ENCODE assay signal across 25 cellular contexts in the genomic region with DNA sequence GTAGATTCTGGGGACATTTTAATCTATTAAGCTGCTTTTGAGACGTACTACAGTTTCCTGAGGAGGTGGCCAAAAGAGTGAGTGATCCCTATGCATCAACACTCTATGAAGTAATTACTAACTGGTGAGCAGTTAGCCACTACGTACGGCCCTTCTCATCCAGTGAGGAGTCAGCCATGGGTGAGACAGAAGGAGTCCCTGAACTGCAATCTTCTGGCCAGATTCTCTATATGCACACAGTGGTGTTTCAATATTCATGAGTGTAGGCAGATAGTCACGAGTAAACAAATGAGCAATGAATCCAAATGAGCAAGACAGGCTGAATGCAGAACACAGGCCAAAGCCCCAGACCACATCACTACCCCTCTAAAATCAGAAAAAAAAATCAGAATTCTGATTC. TPM values are rescaled to one million over a fixed set of nuclear protein-coding genes. Genes with fewer than 3 reads are reported as not detected.
A peak's percentile ranks its signal among the peaks of the same experiment; 100 is the strongest.
DNase-seq lines count a peak whose midpoint lies in the region; ATAC-seq, FAIRE-seq and TF ChIP-seq lines count a peak whose summit lies in the region.
"Had no signal": no experiment of that assay in that cellular context is flagged by ENCODE, and none has a peak within 500 bp of the region (broad histone marks: within the 10 kb centered on the region; RNA-seq: fewer than 3 reads in every experiment).

No MANE protein-coding gene starts in this region.

- H3K27me3 ChIP-seq in GM12878 (replicated peaks in 1 of 2; ENCODE audit: control insufficient read depth in 2 of 2, insufficient read depth in 2 of 2, low read length in 1 of 2), result no peaks in the 10 kb centered on the region; a peak in 2 of 4 replicates
- H3K27me3 ChIP-seq in body of pancreas, result no peaks in the 10 kb centered on the region

- WGBS in GM12878 (ENCODE audit: insufficient coverage, insufficient replicate concordance, low lambda C conversion rate, missing lambda C conversion rate), result 25% methylated on average over 4 of the region's 4 CpGs
- 86 to 96% methylated on average over 4 of the region's 4 CpGs for WGBS in body of pancreas, 2 donors

- SMC1A ChIA-PET in GM12878 (lab: Charles Lee; ENCODE audit: uncharacterized antibody, unreplicated experiment), result interaction anchor here (1.6 kb wide), 1 partner anchor 39 kb away, joined by 6 read pairs; no protein-coding TSS in a partner anchor

- no peak overlapping the region for H2AFZ ChIP-seq in GM12878 (ENCODE audit: control insufficient read depth, low read depth, low read length)

- H3K36me3 ChIP-seq in GM12878 (ENCODE audit: control insufficient read depth in 2 of 2, insufficient read depth in 2 of 2, low read length in 1 of 2), result no peaks in the 10 kb centered on the region
- no peaks in the 10 kb centered on the region for H3K36me3 ChIP-seq in body of pancreas (replicated peaks in 1 of 2; ENCODE audit: insufficient read depth in 1 of 2, low read depth in 2 of 2)

- H3K4me3 ChIP-seq in GM12878, result no peak overlapping the region
- H3K4me3 ChIP-seq in body of pancreas, result no peak overlapping the region

- H3K9me3 ChIP-seq in GM12878 (replicated peaks; ENCODE audit: control insufficient read depth, insufficient read depth, low read length) (no peaks in the 10 kb centered on the region), body of pancreas (no peaks in the 10 kb centered on the region)

- CTCF ChIA-PET in GM12878 (lab: Yijun Ruan, JAX), result interaction anchor here (1.0 to 1.5 kb wide), 2 partner anchors 9 to 33 kb away, joined by 3 read pairs; no protein-coding TSS in a partner anchor

- no peak for FAIRE-seq in GM12878 (lab: Jason Lieb, UNC)
- FAIRE-seq: GM19239, RCC 7860 had no signal

- TF ChIP-seq EP300 in GM12878 (IDR thresholded peaks at IDR 0.05; ENCODE audit: borderline replicate concordance in 1 of 2, control insufficient read depth in 1 of 2, low read depth in 2 of 2, low read length in 2 of 2), result no peak

- DNase-seq in Ammon's horn (ENCODE audit: low spot score), result peak; percentile 17
- DNase-seq in NCI-H526 (lab: John Stamatoyannopoulos, UW), result peak; percentile 41 to 72
- DNase-seq in GM12878 (ENCODE audit: low read depth, low spot score), result no peak
- DNase-seq in medulla oblongata (ENCODE audit: extremely low spot score), result peak; percentile 17
- no peak for DNase-seq in DMS 273 treated with DMSO at 0.1 percent for 48 hours (lab: John Stamatoyannopoulos, UW)
- DNase-seq in body of pancreas, result no peak
- DNase-seq: 8988T; AML-193; CD8-positive, alpha-beta memory T cell; DMS53; GF-D8; H7; HFFc6; Karpas-422; NCI-H1417 treated with DMSO at 0.1 percent for 48 hours; NCI-H187 treated with DMSO at 0.1 percent for 48 hours; NCI-H2107; NCI-H774; NK-92 treated with Interleukin-12 subunit alpha and Interleukin-12 subunit beta, amount 100 ng/mL, for 24 hours; Right ventricle myocardium superior had no signal

- H3K79me2 ChIP-seq in GM12878 (ENCODE audit: control insufficient read depth, insufficient read depth, low read length), result no peaks in the 10 kb centered on the region

- no TSS peak for BruUV-seq in GM12878 (replicated peaks; lab: Mats Ljungman, UMichigan)

- H3K4me1 ChIP-seq in GM12878 (ENCODE audit: control insufficient read depth, insufficient read depth, low read length) (peaks cover 4% of the 10 kb centered on the region; the same call in 1 of the 2 replicates), body of pancreas (peaks cover 15% of the 10 kb centered on the region)

- H4K20me1 ChIP-seq in GM12878 (ENCODE audit: control insufficient read depth, insufficient read depth), result no peaks in the 10 kb centered on the region

- H3K4me2 ChIP-seq in GM12878 (ENCODE audit: control insufficient read depth, insufficient read depth), result no peak overlapping the region

- no peak overlapping the region for H3K9ac ChIP-seq in GM12878 (ENCODE audit: control insufficient read depth, insufficient read depth, low read length)

- ATAC-seq in GM12878 (no peak), HG03378 (IDR thresholded peaks at IDR 0.05; ENCODE audit: unreplicated experiment) (no peak), GM21576 (IDR thresholded peaks at IDR 0.05; ENCODE audit: unreplicated experiment) (no peak), body of pancreas (no peak)

- TF ChIP-seq RAD21 in GM12878 (IDR thresholded peaks at IDR 0.05; ENCODE audit: insufficient read depth, low read depth, low read length), result no peak

- POLR2A ChIA-PET in GM12878 (lab: Charles Lee), result no interaction called here

- H3K27ac ChIP-seq in GM12878 (ENCODE audit: control insufficient read depth, insufficient read depth) (no peak overlapping the region), body of pancreas (no peak overlapping the region)
- H3K27ac ChIP-seq: C4-2B had no signal

- TF ChIP-seq POLR2A in GM12878 (IDR thresholded peaks at IDR 0.05; ENCODE audit: low read depth, low read length) (no peak), body of pancreas (IDR thresholded peaks at IDR 0.05) (no peak)

- intact Hi-C loops in GM12878 (cut with micrococcal nuclease; ENCODE audit: unreplicated experiment) (no loop called here), body of pancreas (cut with DNase I) (no loop called here)

- no peak for TF ChIP-seq CTCF in GM12878 (IDR thresholded peaks at IDR 0.05 in 2 of 3, conservative IDR thresholded peaks at IDR 0.05 in 1 of 3; ENCODE audit: control insufficient read depth in 2 of 3, extremely low read depth in 1 of 3, insufficient read depth in 1 of 3, low read depth in 3 of 3, low read length in 3 of 3)
- no peak for TF ChIP-seq CTCF in body of pancreas (IDR thresholded peaks at IDR 0.05)

- in situ Hi-C loops in GM12878 (cut with MboI), result no loop called here

- RAD21 ChIA-PET in GM12878 (lab: Charles Lee; ENCODE audit: unreplicated experiment), result no interaction called here

TF ChIP-seq in GM12878, 131 proteins besides CTCF, POLR2A, EP300 and RAD21:
- TF ChIP-seq POU2F2 (IDR thresholded peaks at IDR 0.05; ENCODE audit: borderline replicate concordance, low read depth, low read length), result 0 out of 3 replicates have a peak, but pooled peaks have one; percentile 22
- TF ChIP-seq CREM (IDR thresholded peaks at IDR 0.05; ENCODE audit: low read depth), result no peak

RNA-seq across cellular contexts. Expression of gene TMEM214, which starts 29.8 kb away (rescaled TPM):
- 151 and 159 TPM in 2 replicates for total RNA-seq in GM12878 (2013; cell fraction: nucleolus; rRNA removed)
- 21.9 and 25.8 TPM in 2 replicates for total RNA-seq in GM12878 (2014; rRNA removed)
- 26.3 and 28.9 TPM in 2 replicates for total RNA-seq in GM12878 (2014; rRNA removed; fragmentation: Illumina TruSeq; extraction: Trizol)
- 75.4 and 79.2 TPM in 2 replicates for total RNA-seq in GM12878 (2021)
- polyA plus RNA-seq in GM12878 (2011; ENCODE audit: low read depth), result 51.4 TPM
- polyA plus RNA-seq in GM12878 (2011; rRNA removed), result 21.8 and 43.2 TPM in 2 replicates
- polyA plus RNA-seq in GM12878 (2011; cell fraction: cytosol; rRNA removed), result 78.8 and 90.1 TPM in 2 replicates
- 213 and 313 TPM in 2 replicates for polyA plus RNA-seq in GM12878 (2011; cell fraction: nucleus; rRNA removed)
- 66.8 and 72.8 TPM in 2 replicates for polyA plus RNA-seq in GM12878 (2012)
- 60.1 and 64.3 TPM in 2 replicates for polyA plus RNA-seq in GM12878 (2014; fragmentation: Illumina TruSeq; extraction: Trizol)
- polyA plus RNA-seq in GM12878 (2014; fragmentation: Nextera tagmentation; extraction: Ambion mirVana), result 10 to 100 TPM; 10.4 to 17.6 TPM
- polyA plus RNA-seq in GM12878 (2014; rRNA removed), result 46.8 and 56.2 TPM in 2 replicates
- 10 to 100 TPM; 52.5 to 56.0 TPM for polyA plus RNA-seq in GM12878 (2016; fragmentation: Nextera tagmentation; extraction: Ambion mirVana)
- polyA minus RNA-seq in GM12878 (2011; rRNA and poly(A)+ RNA removed), result 83.3 and 151 TPM in 2 replicates
- 40.1 and 40.5 TPM in 2 replicates for polyA minus RNA-seq in GM12878 (2011; cell fraction: cytosol; rRNA and poly(A)+ RNA removed)
- polyA minus RNA-seq in GM12878 (2011; cell fraction: nucleus; rRNA and poly(A)+ RNA removed), result 99.1 and 142 TPM in 2 replicates
- total RNA-seq in body of pancreas, result 100 to 1,000 TPM in 1 of 2 donors, 10 to 100 TPM in 1; 59.9 to 119 TPM

RNA-seq across cellular contexts. Expression of gene MAPRE3, which starts 32.6 kb away (rescaled TPM):
- 5.7 and 7.7 TPM in 2 replicates for total RNA-seq in GM12878 (2013; cell fraction: nucleolus; rRNA removed)
- 0.16 and 0.73 TPM in 2 replicates for total RNA-seq in GM12878 (2014; rRNA removed)
- total RNA-seq in GM12878 (2014; rRNA removed; fragmentation: Illumina TruSeq; extraction: Trizol), result 0.27 and 0.32 TPM in 2 replicates
- total RNA-seq in GM12878 (2021), result 0.61 and 0.67 TPM in 2 replicates
- polyA plus RNA-seq in GM12878 (2011; ENCODE audit: low read depth), result 1.3 TPM
- polyA plus RNA-seq in GM12878 (2011; rRNA removed), result 0.75 and 0.86 TPM in 2 replicates
- polyA plus RNA-seq in GM12878 (2011; cell fraction: cytosol; rRNA removed), result 0.67 and 0.75 TPM in 2 replicates
- 6.5 and 6.6 TPM in 2 replicates for polyA plus RNA-seq in GM12878 (2011; cell fraction: nucleus; rRNA removed)
- polyA plus RNA-seq in GM12878 (2012), result 2.5 and 3.0 TPM in 2 replicates
- 0.35 and 0.81 TPM in 2 replicates for polyA plus RNA-seq in GM12878 (2014; fragmentation: Illumina TruSeq; extraction: Trizol)
- polyA plus RNA-seq in GM12878 (2014; fragmentation: Nextera tagmentation; extraction: Ambion mirVana), result under 1 TPM in 1 of 2 experiments, not detected in 1; 0.03 TPM
- polyA plus RNA-seq in GM12878 (2014; rRNA removed), result 1.3 and 1.4 TPM in 2 replicates
- 1 to 10 TPM in 1 of 2 experiments, under 1 TPM in 1; 0.66 to 1.1 TPM for polyA plus RNA-seq in GM12878 (2016; fragmentation: Nextera tagmentation; extraction: Ambion mirVana)
- polyA minus RNA-seq in GM12878 (2011; rRNA and poly(A)+ RNA removed), result 0.51 and 0.52 TPM in 2 replicates
- 0.80 and 1.6 TPM in 2 replicates for polyA minus RNA-seq in GM12878 (2011; cell fraction: cytosol; rRNA and poly(A)+ RNA removed)
- 0.36 and 0.96 TPM in 2 replicates for polyA minus RNA-seq in GM12878 (2011; cell fraction: nucleus; rRNA and poly(A)+ RNA removed)
- 10 to 100 TPM in 1 of 2 donors, 1 to 10 TPM in 1; 9.3 to 15.8 TPM for total RNA-seq in body of pancreas

RNA-seq across cellular contexts. Expression of gene AGBL5, which starts 48.5 kb away (rescaled TPM):
- total RNA-seq in GM12878 (2013; cell fraction: nucleolus; rRNA removed), result 17.2 and 18.0 TPM in 2 replicates
- total RNA-seq in GM12878 (2014; rRNA removed) (15.2 and 15.4 TPM in 2 replicates), GM12878 (2014; rRNA removed; fragmentation: Illumina TruSeq; extraction: Trizol) (14.0 and 14.1 TPM in 2 replicates), GM12878 (2021) (19.5 and 23.7 TPM in 2 replicates), body of pancreas (10 to 100 TPM in 1 of 2 donors, 1 to 10 TPM in 1; 5.6 to 12.2 TPM)
- 9.1 TPM for polyA plus RNA-seq in GM12878 (2011; ENCODE audit: low read depth)
- polyA plus RNA-seq in GM12878 (2011; rRNA removed) (24.9 and 28.5 TPM in 2 replicates), GM12878 (2014; fragmentation: Illumina TruSeq; extraction: Trizol) (20.7 and 23.9 TPM in 2 replicates), GM12878 (2014; fragmentation: Nextera tagmentation; extraction: Ambion mirVana) (1 to 10 TPM; 1.9 to 3.2 TPM), GM12878 (2014; rRNA removed) (13.9 and 18.5 TPM in 2 replicates), GM12878 (2016; fragmentation: Nextera tagmentation; extraction: Ambion mirVana) (10 to 100 TPM; 26.0 TPM)
- polyA plus RNA-seq in GM12878 (2011; cell fraction: cytosol; rRNA removed), result 35.3 and 36.2 TPM in 2 replicates
- polyA plus RNA-seq in GM12878 (2011; cell fraction: nucleus; rRNA removed), result 31.1 and 32.2 TPM in 2 replicates
- polyA plus RNA-seq in GM12878 (2012), result 14.8 and 15.1 TPM in 2 replicates
- polyA minus RNA-seq in GM12878 (2011; rRNA and poly(A)+ RNA removed), result 24.9 and 43.0 TPM in 2 replicates
- polyA minus RNA-seq in GM12878 (2011; cell fraction: cytosol; rRNA and poly(A)+ RNA removed), result 11.8 and 14.3 TPM in 2 replicates
- 15.0 and 17.7 TPM in 2 replicates for polyA minus RNA-seq in GM12878 (2011; cell fraction: nucleus; rRNA and poly(A)+ RNA removed)

Comparison
In these comparisons a context has a peak if more than half of its experiments do, and no peak if none do; other contexts are left out.
1. DNase-seq: peak in Ammon's horn (single experiment), NCI-H526 (2 of 2) and medulla oblongata (single experiment); none in GM12878 (single experiment), DMS 273 treated with DMSO at 0.1 percent for 48 hours (single experiment) and body of pancreas (0 of 4).